Comparison of ENCODE assay signal across 10 cellular contexts in the genomic region with DNA sequence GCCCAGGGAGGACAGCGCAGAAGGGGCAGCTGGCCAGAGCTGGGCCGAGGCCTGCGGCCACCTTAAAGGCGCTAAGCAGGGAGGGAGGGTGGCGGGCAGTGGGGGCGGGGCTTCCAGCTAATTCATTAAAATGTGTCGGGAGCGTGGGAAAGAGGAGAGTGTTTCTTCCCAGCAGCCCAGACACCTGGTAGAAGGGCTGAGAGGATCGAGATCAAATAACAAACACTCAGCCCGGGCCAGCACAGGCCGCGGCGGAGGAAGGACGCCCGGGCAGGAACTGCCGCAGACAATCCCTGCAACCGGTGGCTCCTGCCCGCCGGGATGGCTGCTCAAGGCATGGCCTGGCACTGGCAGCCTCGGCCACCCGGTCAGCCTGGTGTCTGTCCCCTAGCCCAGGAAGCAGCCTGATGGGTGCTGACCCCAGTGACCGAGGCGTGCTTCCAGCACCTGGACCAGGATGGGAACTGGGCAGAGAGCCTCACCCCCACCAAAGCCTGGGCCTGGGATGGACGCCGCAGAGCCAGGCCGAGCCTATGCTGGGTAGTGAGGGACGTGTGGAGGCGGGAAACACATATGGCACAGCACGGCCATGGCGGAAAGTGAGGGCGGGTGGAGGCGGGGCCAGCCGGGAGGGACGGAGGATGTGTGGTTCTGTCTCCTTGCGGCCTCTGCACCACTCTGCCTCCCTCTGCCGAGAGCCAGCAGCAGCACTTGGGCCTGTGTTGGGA. TPM values are rescaled to one million over a fixed set of nuclear protein-coding genes. Genes with fewer than 3 reads are reported as not detected.
DNase-seq lines count a peak whose midpoint lies in the region; ATAC-seq and TF ChIP-seq lines count a peak whose summit lies in the region.
"Had no signal": no experiment of that assay in that cellular context is flagged by ENCODE, and none has a peak within 500 bp of the region (broad histone marks: within the 10 kb centered on the region; RNA-seq: fewer than 3 reads in every experiment).

No MANE protein-coding gene starts in this region.

- H3K9me3 Mint-ChIP-seq in MCF 10A (ENCODE audit: unreplicated experiment), result no peaks in the 10 kb centered on the region

- no peak overlapping the region for H3K27ac Mint-ChIP-seq in MCF 10A (ENCODE audit: low read depth, unreplicated experiment)

- H3K9me3 ChIP-seq in breast epithelium, result no peaks in the 10 kb centered on the region
- H3K9me3 ChIP-seq in mucosa of rectum (ENCODE audit: control insufficient read depth in 2 of 2, low read length in 2 of 2), result no peaks in the 10 kb centered on the region

- H3K4me3 Mint-ChIP-seq in MCF 10A (ENCODE audit: unreplicated experiment), result no peak overlapping the region

- POLR2A ChIA-PET in MCF 10A (lab: Yijun Ruan, JAX), result interaction anchor here (2.0 kb wide), 1 partner anchor 117 kb away, joined by 5 read pairs; the partner anchor contains the start of gene EXD3

- H3K27me3 Mint-ChIP-seq in MCF 10A (ENCODE audit: insufficient read depth, unreplicated experiment), result no peaks in the 10 kb centered on the region

- H3K27ac ChIP-seq in breast epithelium (peak overlapping the region; percentile 89 to 93), mucosa of rectum (ENCODE audit: low read depth in 2 of 2, low read length in 2 of 2) (peak overlapping the region; percentile 93 to 98), substantia nigra (ENCODE audit: low read depth, low read length, poor library complexity, severe bottlenecking) (peak overlapping the region; percentile 45)
- H3K27ac ChIP-seq: VCaP had no signal

- peak in 1 of 3 donors; percentile 14 for TF ChIP-seq CTCF in breast epithelium (IDR thresholded peaks at IDR 0.05)
- TF ChIP-seq CTCF in MCF 10A (IDR thresholded peaks at IDR 0.05; ENCODE audit: unreplicated experiment), result no peak

- no peaks in the 10 kb centered on the region for H3K36me3 ChIP-seq in breast epithelium
- no peaks in the 10 kb centered on the region for H3K36me3 ChIP-seq in mucosa of rectum (ENCODE audit: control insufficient read depth in 2 of 2, insufficient read depth in 2 of 2, low read length in 2 of 2)

- H3K27me3 ChIP-seq in breast epithelium (peaks cover 0 to 2% of the 10 kb centered on the region in 2 donors), mucosa of rectum (ENCODE audit: control insufficient read depth in 2 of 2, insufficient read depth in 2 of 2, low read length in 2 of 2) (no peaks in the 10 kb centered on the region)

- CTCF ChIA-PET in MCF 10A (lab: Yijun Ruan, JAX), result interaction anchor here (1.2 kb wide), 1 partner anchor 9 kb away, joined by 3 read pairs; no protein-coding TSS in a partner anchor

- H3K4me3 ChIP-seq in breast epithelium, result peak overlapping the region; percentile 3 to 56 (median 38)
- peak overlapping the region; percentile 69 to 73 for H3K4me3 ChIP-seq in mucosa of rectum (ENCODE audit: low read length in 2 of 2)

- no peak for TF ChIP-seq POLR2A in breast epithelium (IDR thresholded peaks at IDR 0.05)

- H3K4me1 Mint-ChIP-seq in MCF 10A (ENCODE audit: insufficient read depth, unreplicated experiment), result no peaks in the 10 kb centered on the region

- peak overlapping the region; percentile 84 to 91 for H3K9ac ChIP-seq in mucosa of rectum (ENCODE audit: low read depth in 1 of 2, low read length in 2 of 2)

- H3K36me3 Mint-ChIP-seq in MCF 10A (ENCODE audit: insufficient read depth, unreplicated experiment), result peaks cover 7% of the 10 kb centered on the region

- DNase-seq in breast epithelium (ENCODE audit: low spot score in 2 of 2), result peak in 1 of 2 donors; percentile 76
- DNase-seq in MCF 10A (ENCODE audit: unreplicated experiment), result no peak
- peak; percentile 41 for DNase-seq in activated CD4-positive, alpha-beta T cell treated with anti-CD3 and anti-CD28 coated beads for 1 hour
- peak; percentile 93 for DNase-seq in dermis blood vessel endothelial cell
- peak in 16 of 49 donors; percentile 27 to 66 (median 50) for DNase-seq in substantia nigra (lab: John Stamatoyannopoulos, UW)

- BruUV-seq in MCF 10A (replicated peaks; lab: Mats Ljungman, UMichigan), result no TSS peak

- intact Hi-C loops in breast epithelium (cut with DNase I; ENCODE audit: low total_unique reads) (no loop called here), MCF 10A (cut with micrococcal nuclease) (no loop called here)

- H3K4me1 ChIP-seq in breast epithelium, result peaks cover 14 to 35% of the 10 kb centered on the region in 2 donors
- H3K4me1 ChIP-seq in mucosa of rectum (ENCODE audit: control insufficient read depth in 2 of 2, insufficient read depth in 2 of 2, low read length in 2 of 2), result peaks cover 54 to 56% of the 10 kb centered on the region in 2 donors

- ATAC-seq in HG02571 (IDR thresholded peaks at IDR 0.05; ENCODE audit: unreplicated experiment) (no peak), GM21825 (IDR thresholded peaks at IDR 0.05; ENCODE audit: unreplicated experiment) (no peak)

RNA-seq across cellular contexts. Expression of gene NRARP, which starts 3.2 kb away (rescaled TPM):
- 1 to 10 TPM; 2.1 to 6.9 (median 3.5) TPM for total RNA-seq in breast epithelium
- 1.4 and 2.2 TPM in 2 replicates for total RNA-seq in MCF 10A (2022)
- 64.3 and 82.2 TPM in 2 replicates for total RNA-seq in dermis blood vessel endothelial cell

RNA-seq across cellular contexts. Expression of gene TOR4A, which starts 27.7 kb away (rescaled TPM):
- total RNA-seq in breast epithelium, result 1 to 10 TPM; 2.9 to 5.4 (median 3.7) TPM
- total RNA-seq in MCF 10A (2022), result 20.6 and 21.9 TPM in 2 replicates
- 29.8 and 46.0 TPM in 2 replicates for total RNA-seq in dermis blood vessel endothelial cell

RNA-seq across cellular contexts. Expression of gene NELFB, which starts 50.1 kb away (rescaled TPM):
- total RNA-seq in breast epithelium (10 to 100 TPM; 32.6 to 39.2 (median 38.7) TPM), MCF 10A (2022) (38.0 and 40.5 TPM in 2 replicates), dermis blood vessel endothelial cell (55.3 and 83.7 TPM in 2 replicates)

RNA-seq across cellular contexts. Expression of gene STPG3, which starts 54.1 kb away (rescaled TPM):
- total RNA-seq in breast epithelium, result not detected
- total RNA-seq in MCF 10A (2022), result not detected in 2 replicates
- total RNA-seq in dermis blood vessel endothelial cell, result 0.34 TPM in 1 of 2 replicates, not detected in the other
- total RNA-seq: subcutaneous adipose tissue had no signal

Comparison
In these comparisons a context has a peak if more than half of its experiments do, and no peak if none do; other contexts are left out.
1. H3K27ac ChIP-seq: peak in every context shown above with its lines; median percentile 96 in mucosa of rectum; 91 in breast epithelium; 45 in substantia nigra.